In genomic region chr16:11670171-11671131, GRCh38 we compare ENCODE assay signal across 9 cellular contexts. TPM values are rescaled to one million over a fixed set of nuclear protein-coding genes. Genes with fewer than 3 reads are reported as not detected.
DNase-seq lines count a peak whose midpoint lies in the region; ATAC-seq and TF ChIP-seq lines count a peak whose summit lies in the region.
"Had no signal": no experiment of that assay in that cellular context is flagged by ENCODE, and none has a peak within 500 bp of the region (broad histone marks: within the 10 kb centered on the region; RNA-seq: fewer than 3 reads in every experiment).

No MANE protein-coding gene starts in this region.

- no peak overlapping the region for H2AK5ac ChIP-seq in trophoblast cell (ENCODE audit: low read length)

- H3K27me3 ChIP-seq in trophoblast cell (ENCODE audit: insufficient read depth, low read length): no peaks in the 10 kb centered on the region
- H3K27me3 ChIP-seq: cardiac muscle cell had no signal

- no peak overlapping the region for H2BK5ac ChIP-seq in trophoblast cell (ENCODE audit: low read depth, low read length, poor library complexity)

- H3K4me2 ChIP-seq in trophoblast cell (ENCODE audit: low read length): peak overlapping the region; percentile 91

- no peaks in the 10 kb centered on the region for H3K36me3 Mint-ChIP-seq in HFFc6 (ENCODE audit: low read depth)

- H3K4me3 ChIP-seq in GM12865 (ENCODE audit: low read depth, low read length) (peak overlapping the region; percentile 73), trophoblast cell (ENCODE audit: low read depth, low read length) (no peak overlapping the region)
- H3K4me3 ChIP-seq: cardiac muscle cell had no signal

- H3K27me3 Mint-ChIP-seq in HFFc6 (ENCODE audit: insufficient read depth): peaks cover 9% of the 10 kb centered on the region

- peaks cover 31 to 39% of the 10 kb centered on the region in 2 experiments for H3K4me1 ChIP-seq in trophoblast cell (ENCODE audit: control insufficient read depth in 1 of 2, insufficient read depth in 2 of 2, low read length in 2 of 2)

- H3K4me1 Mint-ChIP-seq in HFFc6 (ENCODE audit: low read depth): peaks cover 20% of the 10 kb centered on the region

- H4K91ac ChIP-seq in trophoblast cell (ENCODE audit: low read depth, low read length): no peak overlapping the region

- H3K14ac ChIP-seq in trophoblast cell (ENCODE audit: low read length): no peak overlapping the region

- no peak overlapping the region for H3K4me3 Mint-ChIP-seq in HFFc6

- H2AFZ ChIP-seq in trophoblast cell (ENCODE audit: insufficient read depth, low read length, poor library complexity): no peak overlapping the region

- DNase-seq in GM12865 (ENCODE audit: low read depth) (peak; percentile 83), caudate nucleus (lab: John Stamatoyannopoulos, UW) (peak in 5 of 61 donors; percentile 24 to 57 (median 36)), trophoblast cell (no peak), HFFc6 (no peak), T1000 (lab: John Stamatoyannopoulos, UW) (no peak), AML-193 (lab: John Stamatoyannopoulos, UW) (no peak), glomerular visceral epithelial cell (ENCODE audit: extremely low spot score) (no peak)

- H2BK12ac ChIP-seq in trophoblast cell (ENCODE audit: low read length): no peak overlapping the region

- H3K9me3 ChIP-seq in trophoblast cell (ENCODE audit: insufficient read depth, low read depth, low read length): peaks cover 6% of the 10 kb centered on the region

- H3K36me3 ChIP-seq in trophoblast cell (ENCODE audit: control insufficient read depth in 1 of 2, insufficient read depth in 2 of 2, low read length in 2 of 2): peaks cover 2 to 7% of the 10 kb centered on the region in 2 experiments
- H3K36me3 ChIP-seq: cardiac muscle cell had no signal

- peaks cover 8% of the 10 kb centered on the region for H3K79me1 ChIP-seq in trophoblast cell (ENCODE audit: low read length)

- H3K4ac ChIP-seq in trophoblast cell (ENCODE audit: low read depth, low read length): peak overlapping the region; percentile 39

- WGBS in trophoblast cell (ENCODE audit: extremely low coverage, insufficient coverage, insufficient read length): no CpG with 5 or more reads among the region's 27 CpGs

- H3K27ac Mint-ChIP-seq in HFFc6: no peak overlapping the region

- peaks cover 15% of the 10 kb centered on the region for H3K79me2 ChIP-seq in trophoblast cell (ENCODE audit: control insufficient read depth, insufficient read depth, low read length, poor library complexity)

- H3K23ac ChIP-seq in trophoblast cell (ENCODE audit: low read length): no peak overlapping the region

- H4K12ac ChIP-seq in trophoblast cell (ENCODE audit: low read depth, low read length): no peak overlapping the region

- ATAC-seq in HG03135 (IDR thresholded peaks at IDR 0.05; ENCODE audit: unreplicated experiment): peak; percentile 31

- no peak for TF ChIP-seq CTCF in GM12865 (IDR thresholded peaks at IDR 0.05; ENCODE audit: insufficient read depth, low read depth, low read length, missing control alignments)
- no peak for TF ChIP-seq CTCF in HFFc6 (IDR thresholded peaks at IDR 0.05)

- H3K18ac ChIP-seq in trophoblast cell (ENCODE audit: low read length): peak overlapping the region; percentile 26

- H3K9ac ChIP-seq in trophoblast cell (ENCODE audit: low read length): no peak overlapping the region

- no peak overlapping the region for H2BK120ac ChIP-seq in trophoblast cell (ENCODE audit: insufficient read depth, low read length, poor library complexity)

- H3K27ac ChIP-seq in caudate nucleus (ENCODE audit: low read depth, low read length) (peak overlapping the region; percentile 82), trophoblast cell (ENCODE audit: low read depth, low read length) (no peak overlapping the region)
- H3K27ac ChIP-seq: cardiac muscle cell had no signal

- H3K9me3 Mint-ChIP-seq in HFFc6: no peaks in the 10 kb centered on the region

- H4K8ac ChIP-seq in trophoblast cell (ENCODE audit: low read depth, low read length): no peak overlapping the region

RNA-seq across cellular contexts. Expression of gene SNN, which starts 2.2 kb away (rescaled TPM):
- 29.9 and 30.4 TPM in 2 replicates for polyA plus RNA-seq in trophoblast cell (2013)
- total RNA-seq in HFFc6 (2021; fragmentation: NEBNext Ultra II Directional; extraction: Animal tissue kit (Norgen Biotek cat#: 25700)): 1 to 10 TPM; 4.6 to 7.6 (median 6.5) TPM
